ENCODE assay signal across 1 cellular context in genomic region chr4:53240573-53240972, GRCh38.
TF ChIP-seq lines count a peak whose summit lies in the region.

No MANE protein-coding gene starts in this region.

TF ChIP-seq in GM23338, 12 proteins besides CTCF, POLR2A, EP300 and RAD21 (continued from another document):
- TF ChIP-seq REST (IDR thresholded peaks at IDR 0.05; ENCODE audit: unreplicated experiment): no peak
TF ChIP-seq in GM23338: peak in this region for 0.
